Comparison of ENCODE assay signal across 1 cellular context in genomic region chr3:38782148-38782547, GRCh38.
TF ChIP-seq lines count a peak whose summit lies in the region.

No MANE protein-coding gene starts in this region.

TF ChIP-seq in HEK293, 187 proteins besides CTCF, POLR2A, EP300 and RAD21 (continued from another document):
- TF ChIP-seq, protein P1, sequence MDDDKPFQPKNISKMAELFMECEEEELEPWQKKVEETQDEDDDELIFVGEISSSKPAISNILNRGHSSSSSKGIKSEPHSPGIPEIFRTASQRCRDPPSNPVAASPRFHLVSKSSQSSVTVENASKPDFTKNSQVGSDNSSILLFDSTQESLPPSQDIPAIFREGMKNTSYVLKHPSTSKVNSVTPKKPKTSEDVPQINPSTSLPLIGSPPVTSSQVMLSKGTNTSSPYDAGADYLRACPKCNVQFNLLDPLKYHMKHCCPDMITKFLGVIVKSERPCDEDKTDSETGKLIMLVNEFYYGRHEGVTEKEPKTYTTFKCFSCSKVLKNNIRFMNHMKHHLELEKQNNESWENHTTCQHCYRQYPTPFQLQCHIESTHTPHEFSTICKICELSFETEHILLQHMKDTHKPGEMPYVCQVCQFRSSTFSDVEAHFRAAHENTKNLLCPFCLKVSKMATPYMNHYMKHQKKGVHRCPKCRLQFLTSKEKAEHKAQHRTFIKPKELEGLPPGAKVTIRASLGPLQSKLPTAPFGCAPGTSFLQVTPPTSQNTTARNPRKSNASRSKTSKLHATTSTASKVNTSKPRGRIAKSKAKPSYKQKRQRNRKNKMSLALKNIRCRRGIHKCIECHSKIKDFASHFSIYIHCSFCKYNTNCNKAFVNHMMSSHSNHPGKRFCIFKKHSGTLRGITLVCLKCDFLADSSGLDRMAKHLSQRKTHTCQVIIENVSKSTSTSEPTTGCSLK (tag by site-specific recombination; IDR thresholded peaks at IDR 0.05): no peak
- TF ChIP-seq SP2 (tag by site-specific recombination; IDR thresholded peaks at IDR 0.05) (no peak), ZBTB48 (tag by site-specific recombination; IDR thresholded peaks at IDR 0.05) (no peak), ZNF341 (tag by site-specific recombination; IDR thresholded peaks at IDR 0.05; ENCODE audit: low read depth) (no peak)
